8 cellular contexts compared by ENCODE assay signal in the genomic region with DNA sequence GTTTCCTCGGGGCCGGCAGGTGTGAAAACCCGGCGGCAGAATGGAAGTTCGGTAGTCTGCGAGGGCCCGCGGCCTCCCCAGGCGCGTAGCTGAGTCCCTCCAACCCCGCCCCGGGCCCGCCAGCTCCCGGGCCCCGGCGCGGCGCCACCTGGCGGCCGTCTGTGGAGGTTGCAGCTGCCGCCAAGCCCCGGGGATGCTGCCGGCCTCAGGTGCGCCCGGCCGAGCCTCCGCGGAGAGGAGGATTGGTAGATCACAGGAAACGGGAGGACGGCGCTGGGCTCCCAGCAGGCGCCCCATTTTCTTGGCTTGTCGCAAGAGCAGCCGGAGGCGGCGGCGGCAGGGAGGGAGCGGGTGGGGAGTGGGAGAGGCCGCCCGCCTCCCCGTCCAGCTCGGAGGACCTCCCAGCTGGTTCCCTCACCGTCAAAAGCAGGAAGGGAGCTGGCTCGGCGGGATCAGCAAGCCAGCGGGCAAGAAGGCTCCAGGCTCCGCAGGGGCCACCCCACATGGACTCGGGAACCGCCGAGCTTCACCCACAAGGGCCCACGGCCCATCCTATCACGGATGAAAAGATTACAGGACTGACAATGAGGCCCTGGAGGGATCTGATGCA. TPM values are rescaled to one million over a fixed set of nuclear protein-coding genes. Genes with fewer than 3 reads are reported as not detected.
A peak's percentile ranks its signal among the peaks of the same experiment; 100 is the strongest.
DNase-seq lines count a peak whose midpoint lies in the region; ATAC-seq and TF ChIP-seq lines count a peak whose summit lies in the region.
"Not testable (repeated sequence)": the region's sequence is repeated elsewhere in the genome, so short reads cannot be mapped to it uniquely, and the experiment has no call there.

No MANE protein-coding gene starts in this region.

- H2AFZ ChIP-seq in H9 (ENCODE audit: low read length): not testable (repeated sequence)

- H4K91ac ChIP-seq in H9 (ENCODE audit: insufficient read length, low read depth, low read length): not testable (repeated sequence)

- H3K18ac ChIP-seq in H9 (ENCODE audit: insufficient read length, low read depth, low read length): not testable (repeated sequence)

- H3K4me1 ChIP-seq in H9 (ENCODE audit: insufficient read depth, low read length): not testable (repeated sequence)

- WGBS in H9 (ENCODE audit: extremely low coverage, insufficient read length, low lambda C conversion rate): no CpG with 5 or more reads among the region's 52 CpGs

- H2BK5ac ChIP-seq in H9 (ENCODE audit: insufficient read length, low read length): not testable (repeated sequence)

- not testable (repeated sequence) for H3K4ac ChIP-seq in H9 (ENCODE audit: low read depth, low read length)

- not testable (repeated sequence) for H3K4me1 Mint-ChIP-seq in H9; stimulated activated naive CD8-positive, alpha-beta T cell treated with anti-CD3 and anti-CD28 coated beads, Interleukin-15, amount 100 ng/mL, for 72 hours

- H2BK20ac ChIP-seq in H9 (ENCODE audit: low read depth, low read length, poor library complexity, severe bottlenecking): not testable (repeated sequence)

- not testable (repeated sequence) for H3K27ac Mint-ChIP-seq in H9
- peak overlapping the region in 1 of 2 donors; percentile 85 for H3K27ac Mint-ChIP-seq in stimulated activated naive CD8-positive, alpha-beta T cell treated with anti-CD3 and anti-CD28 coated beads, Interleukin-15, amount 100 ng/mL, for 72 hours

- H3K36me3 Mint-ChIP-seq in H9 (ENCODE audit: insufficient read depth in 1 of 3, low read depth in 3 of 3): not testable (repeated sequence)

- H4K8ac ChIP-seq in H9 (replicated peaks; ENCODE audit: insufficient read length, low read depth, low read length): not testable (repeated sequence)

- H4K20me1 ChIP-seq in H9 (ENCODE audit: control insufficient read depth, insufficient read depth, insufficient read length): not testable (repeated sequence)

- not testable (repeated sequence) for H2AK5ac ChIP-seq in H9 (ENCODE audit: insufficient read length, low read length)

- not testable (repeated sequence) for H3K79me1 ChIP-seq in H9 (ENCODE audit: insufficient read depth, low read depth, low read length, poor library complexity, severe bottlenecking)

- H4K5ac ChIP-seq in H9 (ENCODE audit: insufficient read length, low read depth, low read length): not testable (repeated sequence)

- not testable (repeated sequence) for H3K27me3 Mint-ChIP-seq in H9 (ENCODE audit: low read depth); stimulated activated naive CD8-positive, alpha-beta T cell treated with anti-CD3 and anti-CD28 coated beads, Interleukin-15, amount 100 ng/mL, for 72 hours

- H3K9ac ChIP-seq in H9 (ENCODE audit: extremely low read depth, insufficient read length, low read length): not testable (repeated sequence)

- H2BK12ac ChIP-seq in H9 (ENCODE audit: insufficient read length, low read depth, low read length): not testable (repeated sequence)

- peak overlapping the region; percentile 43 for H3K4me3 ChIP-seq in LNCaP clone FGC (ENCODE audit: low read depth, low read length)

- DNase-seq in ELF-1 (ENCODE audit: low read depth, low spot score): peak; percentile 91
- peak; percentile 84 for DNase-seq in H9
- DNase-seq in LNCaP clone FGC (ENCODE audit: low read depth): not testable (repeated sequence)
- peak; percentile 77 for DNase-seq in SIG-M5 treated with dmso at 0.1 percent for 504 hours (lab: John Stamatoyannopoulos, UW; ENCODE audit: unreplicated experiment)
- DNase-seq in activated naive CD4-positive, alpha-beta T cell (lab: John Stamatoyannopoulos, UW): peak; percentile 44 to 77 (median 54)
- peak; percentile 45 for DNase-seq in globus pallidus (ENCODE audit: low spot score)
- peak in 47 of 56 donors; percentile 5 to 75 (median 40) for DNase-seq in nucleus accumbens (lab: John Stamatoyannopoulos, UW)
- peak; percentile 87 for DNase-seq in stimulated activated naive CD8-positive, alpha-beta T cell treated with anti-CD3 and anti-CD28 coated beads, Interleukin-15, amount 100 ng/mL, for 72 hours

- not testable (repeated sequence) for H2BK120ac ChIP-seq in H9 (ENCODE audit: low read depth, low read length, poor library complexity, severe bottlenecking)

- not testable (repeated sequence) for H3K9me3 Mint-ChIP-seq in H9; stimulated activated naive CD8-positive, alpha-beta T cell treated with anti-CD3 and anti-CD28 coated beads, Interleukin-15, amount 100 ng/mL, for 72 hours

- H3K56ac ChIP-seq in H9 (ENCODE audit: insufficient read length, low read depth, low read length): not testable (repeated sequence)

- not testable (repeated sequence) for H3K14ac ChIP-seq in H9 (ENCODE audit: insufficient read depth, low read length)

- H3K4me2 ChIP-seq in H9 (ENCODE audit: insufficient read depth, insufficient read length, low read length): not testable (repeated sequence)

- peak overlapping the region; percentile 56 to 77 for H3K4me3 Mint-ChIP-seq in H9
- H3K4me3 Mint-ChIP-seq in stimulated activated naive CD8-positive, alpha-beta T cell treated with anti-CD3 and anti-CD28 coated beads, Interleukin-15, amount 100 ng/mL, for 72 hours: peak overlapping the region; percentile 79 to 83

- H3K23ac ChIP-seq in H9 (ENCODE audit: insufficient read length, low read depth, low read length): not testable (repeated sequence)

- H3K27ac ChIP-seq in H9 (ENCODE audit: insufficient read length, low read depth, low read length): not testable (repeated sequence)

- not testable (repeated sequence) for H3K23me2 ChIP-seq in H9 (ENCODE audit: insufficient read length, low read depth, low read length, poor library complexity, severe bottlenecking)

- H3K27me3 ChIP-seq in H9 (ENCODE audit: insufficient read depth, low read length): not testable (repeated sequence)

- not testable (repeated sequence) for H3T11ph ChIP-seq in H9 (ENCODE audit: low read length)

- TF ChIP-seq CTCF in H9 (conservative IDR thresholded peaks at IDR 0.05): peak; percentile 54
- TF ChIP-seq CTCF in LNCaP clone FGC (IDR thresholded peaks at IDR 0.05; ENCODE audit: control insufficient read depth, extremely low read depth, insufficient read depth): peak; percentile 71

- not testable (repeated sequence) for H3K9me3 ChIP-seq in H9 (ENCODE audit: control insufficient read depth, low read depth, low read length)

- peak; percentile 94 for ATAC-seq in stimulated activated naive CD8-positive, alpha-beta T cell treated with anti-CD3 and anti-CD28 coated beads, Interleukin-15, amount 100 ng/mL, for 72 hours

- H3K79me2 ChIP-seq in H9 (ENCODE audit: insufficient read depth, low read length): not testable (repeated sequence)

- not testable (repeated sequence) for H2BK15ac ChIP-seq in H9 (ENCODE audit: low read depth, low read length)

RNA-seq across cellular contexts. Expression of a gene that starts 10.5 kb away (rescaled TPM):
- total RNA-seq in H9 (2021): not detected in 2 replicates
